Comparison of ENCODE assay signal across 9 cellular contexts in genomic region chr22:17369553-17370035, GRCh38. TPM values are rescaled to one million over a fixed set of nuclear protein-coding genes. Genes with fewer than 3 reads are reported as not detected.
DNase-seq lines count a peak whose midpoint lies in the region; ATAC-seq and TF ChIP-seq lines count a peak whose summit lies in the region.
"Had no signal": no experiment of that assay in that cellular context is flagged by ENCODE, and none has a peak within 500 bp of the region (broad histone marks: within the 10 kb centered on the region; RNA-seq: fewer than 3 reads in every experiment).

No MANE protein-coding gene starts in this region.

- H3K27me3 ChIP-seq in Peyer's patch (peaks cover 0 to 18% of the 10 kb centered on the region in 2 donors), endodermal cell (ENCODE audit: control insufficient read depth, insufficient read depth, low read length, poor library complexity, severe bottlenecking) (no peaks in the 10 kb centered on the region)

- TF ChIP-seq CTCF in Peyer's patch (IDR thresholded peaks at IDR 0.05) (no peak), endodermal cell (conservative IDR thresholded peaks at IDR 0.05) (no peak), natural killer cell (IDR thresholded peaks at IDR 0.05) (no peak)

- no peak for TF ChIP-seq POLR2A in Peyer's patch (IDR thresholded peaks at IDR 0.05)

- H3K9ac ChIP-seq in endodermal cell (ENCODE audit: extremely low read depth, low read length, poor library complexity, severe bottlenecking), result peak overlapping the region; percentile 93

- peaks cover 42% of the 10 kb centered on the region for H3K4me1 Mint-ChIP-seq in endodermal cell
- H3K4me1 Mint-ChIP-seq in natural killer cell, result peaks cover 12 to 21% of the 10 kb centered on the region in 2 donors

- intact Hi-C loops in natural killer cell (cut with micrococcal nuclease), result no loop called here

- no peaks in the 10 kb centered on the region for H3K9me3 ChIP-seq in Peyer's patch
- no peaks in the 10 kb centered on the region for H3K9me3 ChIP-seq in endodermal cell (ENCODE audit: control insufficient read depth, low read length)

- H3K27ac ChIP-seq in Peyer's patch (peak overlapping the region in 3 of 4 donors; percentile 15 to 39 (median 20)), endodermal cell (ENCODE audit: low read depth, low read length) (peak overlapping the region; percentile 86)

- H3K9me3 Mint-ChIP-seq in endodermal cell (no peaks in the 10 kb centered on the region), natural killer cell (no peaks in the 10 kb centered on the region)

- WGBS in endodermal cell (ENCODE audit: insufficient coverage in 1 of 2, insufficient read length in 1 of 2), 2 experiments, result 0% methylated on average over 12 to 77 of the region's 77 CpGs

- peaks cover 0 to 22% (median 18%) of the 10 kb centered on the region in 4 donors for H3K4me1 ChIP-seq in Peyer's patch
- H3K4me1 ChIP-seq in endodermal cell (ENCODE audit: control insufficient read depth, insufficient read depth, low read length), result no peaks in the 10 kb centered on the region

- H3K36me3 Mint-ChIP-seq in endodermal cell (ENCODE audit: low read depth) (no peaks in the 10 kb centered on the region), natural killer cell (no peaks in the 10 kb centered on the region)

- ATAC-seq in natural killer cell, result peak in 2 of 3 donors; percentile 34 to 64
- no peak for ATAC-seq in HG03045 (IDR thresholded peaks at IDR 0.05; ENCODE audit: unreplicated experiment)
- ATAC-seq in GM18517 (IDR thresholded peaks at IDR 0.05; ENCODE audit: unreplicated experiment), result no peak

- H3K4me3 Mint-ChIP-seq in endodermal cell, result peak overlapping the region; percentile 71
- no peak overlapping the region for H3K4me3 Mint-ChIP-seq in natural killer cell

- H3K36me3 ChIP-seq in Peyer's patch (no peaks in the 10 kb centered on the region), endodermal cell (ENCODE audit: control insufficient read depth, insufficient read depth, low read length) (no peaks in the 10 kb centered on the region)

- H3K4me3 ChIP-seq in Peyer's patch, result peak overlapping the region; percentile 34 to 59 (median 57)
- peak overlapping the region; percentile 99 for H3K4me3 ChIP-seq in endodermal cell (ENCODE audit: low read length)

- DNase-seq in NCI-H2029 (lab: John Stamatoyannopoulos, UW), result peak; percentile 35
- no peak for DNase-seq in NCI-H2029 treated with DMSO at 0.1 percent for 48 hours (lab: John Stamatoyannopoulos, UW)
- DNase-seq in Peyer's patch, result peak in 2 of 3 donors; percentile 49 to 50
- DNase-seq in endodermal cell, result peak; percentile 84
- DNase-seq in natural killer cell, result no peak
- no peak for DNase-seq in hepatic stellate cell (ENCODE audit: low spot score)

- no peak overlapping the region for H3K27ac Mint-ChIP-seq in endodermal cell
- H3K27ac Mint-ChIP-seq in natural killer cell, result no peak overlapping the region

- no peaks in the 10 kb centered on the region for H3K27me3 Mint-ChIP-seq in endodermal cell (ENCODE audit: insufficient read depth)
- peaks cover 47 to 56% of the 10 kb centered on the region in 2 donors for H3K27me3 Mint-ChIP-seq in natural killer cell (ENCODE audit: low read depth in 2 of 2)

RNA-seq across cellular contexts. Expression of gene CECR2, which starts 0.3 kb away (rescaled TPM):
- total RNA-seq in Peyer's patch (1 to 10 TPM in 1 of 4 donors, under 1 TPM in 3; 0.18 to 5.0 (median 0.69) TPM), endodermal cell (100 to 1,000 TPM in 1 of 2 donors, 10 to 100 TPM in 1; 98.9 to 105 TPM), natural killer cell (under 1 TPM in 2 of 3 donors, not detected in 1; 0.02 to 0.45 TPM)
- 32.6 TPM for polyA plus RNA-seq in endodermal cell (2013, experiment 1 of 2)
- 31.3 TPM for polyA plus RNA-seq in endodermal cell (2013, experiment 2 of 2)
- polyA plus RNA-seq: BJ had no signal

Comparison
In these comparisons a context has a peak if more than half of its experiments do, and no peak if none do; other contexts are left out.
1. DNase-seq: peak in NCI-H2029 (single experiment), Peyer's patch (2 of 3) and endodermal cell (single experiment); none in NCI-H2029 treated with DMSO at 0.1 percent for 48 hours (single experiment), natural killer cell (single experiment) and hepatic stellate cell (single experiment).
2. ATAC-seq: peak in natural killer cell (2 of 3); none in HG03045 (single experiment) and GM18517 (single experiment).
3. RNA of gene CECR2, which starts 0.3 kb away (total RNA-seq): 98.9 to 105 TPM in endodermal cell; 0.18 to 5.0 TPM in Peyer's patch and 0.02 to 0.45 TPM in natural killer cell; every median in the first group is over 10 times any median in the second.